Comparison of ENCODE assay signal across 11 cellular contexts in genomic region chr4:24105183-24106039, GRCh38.
A peak's percentile ranks its signal among the peaks of the same experiment; 100 is the strongest.
DNase-seq lines count a peak whose midpoint lies in the region; ATAC-seq and TF ChIP-seq lines count a peak whose summit lies in the region.
"Had no signal": no experiment of that assay in that cellular context is flagged by ENCODE, and none has a peak within 500 bp of the region (broad histone marks: within the 10 kb centered on the region; RNA-seq: fewer than 3 reads in every experiment).

No MANE protein-coding gene starts in this region.

- peaks cover 33% of the 10 kb centered on the region for H3K4me1 Mint-ChIP-seq in chondrocyte (ENCODE audit: low read depth)

- peak overlapping the region; percentile 99 for H3K18ac ChIP-seq in IMR-90 (ENCODE audit: low read depth, low read length)

- 0% methylated on average over 2 of the region's 11 CpGs; no CpG with 5 or more reads in 1 of the 2 experiments for WGBS in IMR-90 (ENCODE audit: extremely low coverage in 2 of 2, insufficient read length in 1 of 2), 2 experiments

- no peaks in the 10 kb centered on the region for H4K20me1 ChIP-seq in IMR-90 (ENCODE audit: insufficient read depth, low read length)

- peak; percentile 16; the same call in 1 of the 2 replicates for TF ChIP-seq CTCF in IMR-90 (conservative IDR thresholded peaks at IDR 0.05; ENCODE audit: low read depth, low read length)
- peak; percentile 37 for TF ChIP-seq CTCF in chondrocyte (IDR thresholded peaks at IDR 0.05)
- TF ChIP-seq CTCF in lower lobe of right lung (IDR thresholded peaks at IDR 0.05): no peak
- no peak for TF ChIP-seq CTCF in upper lobe of right lung (IDR thresholded peaks at IDR 0.05)

- peak overlapping the region; percentile 94 for H4K5ac ChIP-seq in IMR-90 (ENCODE audit: low read depth, low read length)

- in situ Hi-C loops in IMR-90 (cut with MboI; ENCODE audit: low sequenced_read_pairs): no loop called here

- peak overlapping the region; percentile 45 for H3K9ac ChIP-seq in IMR-90 (ENCODE audit: low read depth, low read length)

- peak overlapping the region; percentile 97 for H2BK120ac ChIP-seq in IMR-90 (ENCODE audit: low read depth, low read length)

- H3K36me3 Mint-ChIP-seq in chondrocyte (ENCODE audit: low read depth): no peaks in the 10 kb centered on the region

- H3K4me3 Mint-ChIP-seq in chondrocyte (ENCODE audit: unreplicated experiment): no peak overlapping the region
- H3K4me3 Mint-ChIP-seq: activated CD8-positive, alpha-beta T cell treated with anti-CD3 and anti-CD28 coated beads, Interleukin-2, amount 10 ng/mL, durations not matched to agents 7 days and 5 days; dendritic cell treated with granulocyte-macrophage colony-stimulating factor and Interleukin-4, amounts not matched to agents 40 ng/mL and 50 ng/mL, for 4 days had no signal

- DNase-seq in IMR-90 (peak; percentile 99), chondrocyte (ENCODE audit: low spot score) (no peak), lower lobe of right lung (no peak), upper lobe of right lung (no peak), erythroblast (lab: John Stamatoyannopoulos, UW) (no peak)
- DNase-seq in activated T-cell treated with anti-CD3 and anti-CD28 coated beads, Interleukin-2, amount 50 U/mL, for 48 hours: no peak
- DNase-seq: activated CD8-positive, alpha-beta T cell treated with anti-CD3 and anti-CD28 coated beads, Interleukin-2, amount 10 ng/mL, durations not matched to agents 7 days and 5 days; kidney glomerular epithelial cell; NCI-H1092 treated with DMSO at 0.1 percent for 48 hours had no signal

- peak overlapping the region; percentile 86 for H3K27ac Mint-ChIP-seq in chondrocyte (ENCODE audit: unreplicated experiment)
- H3K27ac Mint-ChIP-seq: activated CD8-positive, alpha-beta T cell treated with anti-CD3 and anti-CD28 coated beads, Interleukin-2, amount 10 ng/mL, durations not matched to agents 7 days and 5 days; dendritic cell treated with granulocyte-macrophage colony-stimulating factor and Interleukin-4, amounts not matched to agents 40 ng/mL and 50 ng/mL, for 4 days had no signal

- H3K4me1 ChIP-seq in IMR-90 (ENCODE audit: control insufficient read depth, insufficient read depth, low read length) (peaks cover 24% of the 10 kb centered on the region), lower lobe of right lung (no peaks in the 10 kb centered on the region), upper lobe of right lung (no peaks in the 10 kb centered on the region)

- no TSS peak for BruUV-seq in IMR-90 (replicated peaks; lab: Mats Ljungman, UMichigan)

- H4K8ac ChIP-seq in IMR-90 (ENCODE audit: low read depth in 2 of 2, low read length in 2 of 2): peak overlapping the region; percentile 87 to 90

- peak overlapping the region; percentile 95 for H2BK5ac ChIP-seq in IMR-90 (ENCODE audit: low read depth, low read length, poor library complexity, severe bottlenecking)

- no peaks in the 10 kb centered on the region for H3K27me3 Mint-ChIP-seq in chondrocyte (ENCODE audit: low read depth)
- H3K27me3 Mint-ChIP-seq: dendritic cell treated with granulocyte-macrophage colony-stimulating factor and Interleukin-4, amounts not matched to agents 40 ng/mL and 50 ng/mL, for 4 days had no signal

- H3K9me1 ChIP-seq in IMR-90 (ENCODE audit: insufficient read depth, low read length): peaks cover 11% of the 10 kb centered on the region

- peak; percentile 25 for TF ChIP-seq RAD21 in IMR-90 (IDR thresholded peaks at IDR 0.05; ENCODE audit: low read length)

- peak overlapping the region; percentile 86 for H3K27ac ChIP-seq in IMR-90 (ENCODE audit: insufficient read depth, low read length)
- H3K27ac ChIP-seq in lower lobe of right lung: no peak overlapping the region
- H3K27ac ChIP-seq in upper lobe of right lung: no peak overlapping the region

- peak overlapping the region; percentile 95 for H2BK20ac ChIP-seq in IMR-90 (ENCODE audit: low read depth, low read length)

- POLR2A ChIA-PET in IMR-90 (lab: Charles Lee; ENCODE audit: unreplicated experiment): interaction anchor here (0.6 to 1.2 kb wide), 4 partner anchors 15 to 416 kb away, joined by 3 to 10 read pairs (median 4); no protein-coding TSS in a partner anchor

- H3K4me3 ChIP-seq in IMR-90 (ENCODE audit: insufficient read depth, low read depth, low read length) (peak overlapping the region; percentile 21; the same call in 1 of the 2 replicates), lower lobe of right lung (no peak overlapping the region), upper lobe of right lung (no peak overlapping the region)

- peak overlapping the region; percentile 96 for H3K4ac ChIP-seq in IMR-90 (ENCODE audit: low read depth, low read length)

- peak overlapping the region; percentile 94 for H3K23ac ChIP-seq in IMR-90 (ENCODE audit: low read depth, low read length)

- peak overlapping the region; percentile 66 for H2AFZ ChIP-seq in IMR-90 (replicated peaks; ENCODE audit: low read length, poor library complexity)

- no peaks in the 10 kb centered on the region for H3K9me3 Mint-ChIP-seq in chondrocyte (ENCODE audit: low read depth)

- intact Hi-C loops in IMR-90 (cut with micrococcal nuclease): loop anchor here (2.0 to 5.0 kb wide), 2 partner anchors 63 to 107 kb away; no protein-coding TSS in a partner anchor
- intact Hi-C loops in lower lobe of right lung (cut with DNase I): no loop called here
- intact Hi-C loops in upper lobe of right lung (cut with DNase I): no loop called here

- H3K14ac ChIP-seq in IMR-90 (replicated peaks; ENCODE audit: low read depth, low read length): peak overlapping the region; percentile 92

- TF ChIP-seq POLR2A in IMR-90 (IDR thresholded peaks at IDR 0.05; ENCODE audit: low read depth, low read length) (no peak; the same call in 1 of the 2 replicates), erythroblast (IDR thresholded peaks at IDR 0.05; ENCODE audit: low read length) (no peak)

- H3K9me3 ChIP-seq in IMR-90 (ENCODE audit: control insufficient read depth, insufficient read depth, low read length) (no peaks in the 10 kb centered on the region), lower lobe of right lung (no peaks in the 10 kb centered on the region), upper lobe of right lung (no peaks in the 10 kb centered on the region)

- CTCF ChIA-PET in IMR-90 (lab: Yijun Ruan, JAX): interaction anchor here (1.1 kb wide), 1 partner anchor 12 kb away, joined by 3 read pairs; no protein-coding TSS in a partner anchor

- H3K36me3 ChIP-seq in IMR-90 (ENCODE audit: control insufficient read depth, insufficient read depth, low read length) (no peaks in the 10 kb centered on the region), lower lobe of right lung (no peaks in the 10 kb centered on the region), upper lobe of right lung (no peaks in the 10 kb centered on the region)

- H3K27me3 ChIP-seq in IMR-90 (ENCODE audit: control insufficient read depth, insufficient read depth, low read length): no peaks in the 10 kb centered on the region
- no peaks in the 10 kb centered on the region for H3K27me3 ChIP-seq in lower lobe of right lung (ENCODE audit: low read depth)
- H3K27me3 ChIP-seq in upper lobe of right lung: no peaks in the 10 kb centered on the region

- H4K91ac ChIP-seq in IMR-90 (ENCODE audit: insufficient read depth, low read depth, low read length): peak overlapping the region; percentile 96

- dilution Hi-C loops in IMR-90 (cut with HindIII; ENCODE audit: low sequenced_read_pairs, unreplicated experiment): no loop called here

- H3K79me1 ChIP-seq in IMR-90 (ENCODE audit: low read depth in 1 of 2, low read length in 2 of 2): no peaks in the 10 kb centered on the region

- peak overlapping the region; percentile 78 for H3K4me2 ChIP-seq in IMR-90 (ENCODE audit: low read depth, low read length)

- H3K56ac ChIP-seq in IMR-90 (ENCODE audit: extremely low read depth, insufficient read depth, low read length): peak overlapping the region; percentile 90

- H2AK5ac ChIP-seq in IMR-90 (ENCODE audit: low read depth, low read length): peak overlapping the region; percentile 98

- no peak overlapping the region for H2AK9ac ChIP-seq in IMR-90 (replicated peaks; ENCODE audit: low read depth, low read length, poor library complexity)

- peak overlapping the region; percentile 98 for H2BK15ac ChIP-seq in IMR-90 (ENCODE audit: low read depth, low read length)

- ATAC-seq in IMR-90 (ENCODE audit: low read depth): peak; percentile 84
- peak; percentile 51 to 81 for ATAC-seq in lower lobe of right lung
- peak; percentile 60 for ATAC-seq in upper lobe of right lung
- no peak for ATAC-seq in HG02610 (IDR thresholded peaks at IDR 0.05; ENCODE audit: unreplicated experiment)
- ATAC-seq: activated CD8-positive, alpha-beta T cell treated with anti-CD3 and anti-CD28 coated beads, Interleukin-2, amount 10 ng/mL, durations not matched to agents 7 days and 5 days had no signal

TF ChIP-seq in IMR-90, 13 proteins besides CTCF, POLR2A, EP300 and RAD21:
- TF ChIP-seq RCOR1 (IDR thresholded peaks at IDR 0.05; ENCODE audit: insufficient replicate concordance, low read length): no peak
- TF ChIP-seq CEBPB (IDR thresholded peaks at IDR 0.05; ENCODE audit: low read depth, low read length): peak; percentile 90
- no peak for TF ChIP-seq CHD1 (IDR thresholded peaks at IDR 0.05; ENCODE audit: low read depth, low read length)
- TF ChIP-seq NFE2L2 (IDR thresholded peaks at IDR 0.05; ENCODE audit: low read depth, low read length): no peak
- 0 out of 2 replicates have a peak, but pooled peaks have one; percentile 9 for TF ChIP-seq SMC3 (IDR thresholded peaks at IDR 0.05; ENCODE audit: low read depth, low read length)
- TF ChIP-seq BHLHE40 (IDR thresholded peaks at IDR 0.05; ENCODE audit: low read depth, low read length): peak; percentile 36
- no peak for TF ChIP-seq MXI1 (IDR thresholded peaks at IDR 0.05; ENCODE audit: borderline replicate concordance, low read depth, low read length)
- peak; percentile 59 for TF ChIP-seq MAFK (IDR thresholded peaks at IDR 0.05; ENCODE audit: low read depth, low read length)
- TF ChIP-seq FOS (IDR thresholded peaks at IDR 0.05; ENCODE audit: low read depth, low read length): peak; percentile 94

Comparison
In these comparisons a context has a peak if more than half of its experiments do, and no peak if none do; other contexts are left out.
1. CTCF ChIP-seq: peak in IMR-90 (single experiment) and chondrocyte (single experiment); none in lower lobe of right lung (single experiment) and upper lobe of right lung (single experiment).